8 cellular contexts compared by ENCODE assay signal in genomic region chr11:69048718-69049489, GRCh38. TPM values are rescaled to one million over a fixed set of nuclear protein-coding genes. Genes with fewer than 3 reads are reported as not detected.
A peak's percentile ranks its signal among the peaks of the same experiment; 100 is the strongest.
DNase-seq lines count a peak whose midpoint lies in the region; FAIRE-seq and TF ChIP-seq lines count a peak whose summit lies in the region.

Gene TPCN2 (plus strand): TSS chr11:69048932. CDS start chr11:69048998, 66 bp downstream.

- H2BK120ac ChIP-seq in neuronal stem cell (ENCODE audit: low read depth, low read length), result peak within 1 kb of the TSS; percentile 84

- H3K4me2 ChIP-seq in neuronal stem cell (ENCODE audit: insufficient read depth, low read length, poor library complexity, severe bottlenecking), result peak within 1 kb of the TSS; percentile 99

- FAIRE-seq in frontal cortex (lab: Jason Lieb, UNC), result no peak

- peaks cover 0 to 5% of the 10 kb centered on the region in 2 experiments; a peak in 1 of 3 replicates for H3K36me3 ChIP-seq in HEK293 (ENCODE audit: control insufficient read depth in 2 of 2, insufficient read depth in 1 of 2, low read length in 2 of 2)
- peaks cover 26% of the 10 kb centered on the region for H3K36me3 ChIP-seq in SJSA1
- peaks cover 0 to 2% of the 10 kb centered on the region in 2 donors for H3K36me3 ChIP-seq in neuronal stem cell (replicated peaks in 1 of 2; ENCODE audit: control insufficient read depth in 2 of 2, insufficient read depth in 2 of 2, low read length in 2 of 2)
- peaks cover 0 to 7% (median 2%) of the 10 kb centered on the region in 5 donors for H3K36me3 ChIP-seq in subcutaneous abdominal adipose tissue (ENCODE audit: control insufficient read depth in 5 of 5, insufficient read depth in 5 of 5, low read length in 5 of 5)

- H3K18ac ChIP-seq in neuronal stem cell (ENCODE audit: low read length), result peak within 1 kb of the TSS; percentile 97

- CTCF ChIA-PET in HEK293 (lab: Yijun Ruan, JAX), result interaction anchor here (0.6 kb wide), 5 partner anchors 41 to 899 kb away, joined by 3 to 4 read pairs (median 3); no protein-coding TSS in a partner anchor

- POLR2A ChIA-PET in HEK293 (lab: Yijun Ruan, JAX), result interaction anchor here (0.5 to 1.9 kb wide), 10 partner anchors 12 to 777 kb away, joined by 3 to 9 read pairs (median 4); partner anchors contain the start of genes C11orf24, IGHMBP2, LTO1 and MRPL21

- peak within 1 kb of the TSS; percentile 51 for H3K14ac ChIP-seq in neuronal stem cell (ENCODE audit: low read length)

- DNase-seq in GF-D8 (lab: John Stamatoyannopoulos, UW), result peak; percentile 73
- peak; percentile 94 for DNase-seq in MV-4-11 (lab: John Stamatoyannopoulos, UW)
- DNase-seq in SJSA1 (ENCODE audit: low read depth in 1 of 2, low spot score in 2 of 2), result peak; percentile 99
- DNase-seq in activated naive CD4-positive, alpha-beta T cell (lab: John Stamatoyannopoulos, UW), result peak; percentile 69 to 86 (median 75)
- peak; percentile 96 to 99 for DNase-seq in frontal cortex (ENCODE audit: low spot score in 2 of 2)
- DNase-seq in neuronal stem cell (ENCODE audit: low spot score), result peak; percentile 98

- peak within 1 kb of the TSS; percentile 79; the same call in 1 of the 2 replicates for H3K27ac ChIP-seq in HEK293 (ENCODE audit: extremely low read depth, low read depth, low read length)
- peak within 1 kb of the TSS; percentile 79 for H3K27ac ChIP-seq in SJSA1
- H3K27ac ChIP-seq in neuronal stem cell (replicated peaks; ENCODE audit: low read length), result no peak within 1 kb of the TSS
- peak within 1 kb of the TSS; percentile 77 for H3K27ac ChIP-seq in subcutaneous abdominal adipose tissue (ENCODE audit: low read depth, low read length)

- H3K27me3 ChIP-seq in SJSA1 (replicated peaks), result no peaks in the 10 kb centered on the region
- H3K27me3 ChIP-seq in neuronal stem cell (ENCODE audit: control insufficient read depth in 3 of 3, insufficient read depth in 3 of 3, low read depth in 1 of 3, low read length in 3 of 3), result no peaks in the 10 kb centered on the region
- no peaks in the 10 kb centered on the region for H3K27me3 ChIP-seq in subcutaneous abdominal adipose tissue (ENCODE audit: control insufficient read depth in 5 of 5, insufficient read depth in 4 of 5, low read length in 5 of 5)

- peak within 1 kb of the TSS; percentile 28 for H2AK5ac ChIP-seq in neuronal stem cell (ENCODE audit: low read depth, low read length)

- H2BK12ac ChIP-seq in neuronal stem cell (ENCODE audit: low read length), result no peak within 1 kb of the TSS

- H2BK5ac ChIP-seq in neuronal stem cell (ENCODE audit: low read length), result no peak within 1 kb of the TSS

- H4K91ac ChIP-seq in neuronal stem cell (ENCODE audit: low read depth, low read length, poor library complexity), result no peak within 1 kb of the TSS

- no CpG with 5 or more reads among the region's 76 CpGs for WGBS in neuronal stem cell (ENCODE audit: extremely low coverage in 2 of 2, insufficient read length in 2 of 2, insufficient replicate concordance in 1 of 2), 2 donors

- TF ChIP-seq CTCF in HEK293 (tag by site-specific recombination; IDR thresholded peaks at IDR 0.05), result no peak

- peaks cover 14% of the 10 kb centered on the region for H3K79me1 ChIP-seq in neuronal stem cell (ENCODE audit: low read depth, low read length)

- peak within 1 kb of the TSS; percentile 70 for H2BK15ac ChIP-seq in neuronal stem cell (ENCODE audit: low read length)

- H3K4me3 ChIP-seq in HEK293 (ENCODE audit: low read depth, low read length), result peak within 1 kb of the TSS; percentile 70
- H3K4me3 ChIP-seq in SJSA1, result peak within 1 kb of the TSS; percentile 95
- peak within 1 kb of the TSS; percentile 86 to 92 for H3K4me3 ChIP-seq in neuronal stem cell (ENCODE audit: low read length in 2 of 2)
- peak within 1 kb of the TSS; percentile 63 to 84 (median 79) for H3K4me3 ChIP-seq in subcutaneous abdominal adipose tissue (ENCODE audit: low read depth in 1 of 5, low read length in 5 of 5)

- peak within 1 kb of the TSS; percentile 58 for H4K8ac ChIP-seq in neuronal stem cell (ENCODE audit: low read depth, low read length)

- peak within 1 kb of the TSS; percentile 57 for H3K4ac ChIP-seq in neuronal stem cell (ENCODE audit: low read length)

- H3K9me3 ChIP-seq in HEK293 (ENCODE audit: control insufficient read depth, insufficient read depth, low read depth, low read length), result no peaks in the 10 kb centered on the region
- H3K9me3 ChIP-seq in SJSA1 (replicated peaks), result no peaks in the 10 kb centered on the region; the same call in 1 of the 2 replicates
- H3K9me3 ChIP-seq in neuronal stem cell (replicated peaks in 1 of 2; ENCODE audit: control insufficient read depth in 2 of 2, insufficient read depth in 1 of 2, low read depth in 1 of 2, low read length in 2 of 2), result no peaks in the 10 kb centered on the region
- H3K9me3 ChIP-seq in subcutaneous abdominal adipose tissue (ENCODE audit: control insufficient read depth in 5 of 5, low read length in 5 of 5), result no peaks in the 10 kb centered on the region

- H3K9ac ChIP-seq in neuronal stem cell (ENCODE audit: low read depth, low read length, poor library complexity) (peak within 1 kb of the TSS; percentile 93), subcutaneous abdominal adipose tissue (ENCODE audit: low read length in 5 of 5) (peak within 1 kb of the TSS; percentile 63 to 96 (median 93))

- peak within 1 kb of the TSS; percentile 78 for H3K23ac ChIP-seq in neuronal stem cell (ENCODE audit: low read depth, low read length, poor library complexity)

- H3K4me1 ChIP-seq in HEK293 (ENCODE audit: control insufficient read depth, insufficient read depth, low read length), result no peaks in the 10 kb centered on the region
- H3K4me1 ChIP-seq in SJSA1 (replicated peaks), result peaks cover 39% of the 10 kb centered on the region
- H3K4me1 ChIP-seq in neuronal stem cell (ENCODE audit: control insufficient read depth in 2 of 2, insufficient read depth in 1 of 2, low read depth in 1 of 2, low read length in 2 of 2), result peaks cover 11 to 12% of the 10 kb centered on the region in 2 donors
- H3K4me1 ChIP-seq in subcutaneous abdominal adipose tissue (ENCODE audit: control insufficient read depth in 5 of 5, insufficient read depth in 5 of 5, low read length in 5 of 5), result peaks cover 2 to 74% (median 50%) of the 10 kb centered on the region in 5 donors

- H2AFZ ChIP-seq in neuronal stem cell (ENCODE audit: low read length), result peak within 1 kb of the TSS; percentile 97

TF ChIP-seq in HEK293, 187 proteins besides CTCF, POLR2A, EP300 and RAD21 (continues in another document):
- TF ChIP-seq ZIC2 (tag by site-specific recombination; IDR thresholded peaks at IDR 0.05), result peak; percentile 41; the same call in 1 of the 2 replicates
- TF ChIP-seq PBX3 (CRISPR knock-in tag; IDR thresholded peaks at IDR 0.05), result no peak
- TF ChIP-seq MEIS1 (CRISPR knock-in tag; IDR thresholded peaks at IDR 0.05; ENCODE audit: borderline replicate concordance), result no peak
- no peak for TF ChIP-seq ATF2 (tag by site-specific recombination; IDR thresholded peaks at IDR 0.05; ENCODE audit: low read depth)
- TF ChIP-seq ZNF202 (tag by site-specific recombination; IDR thresholded peaks at IDR 0.05; ENCODE audit: borderline replicate concordance), result no peak
- TF ChIP-seq SETDB1 (IDR thresholded peaks at IDR 0.05; ENCODE audit: insufficient read length, low read length), result no peak
- no peak for TF ChIP-seq RBAK (tag by site-specific recombination; IDR thresholded peaks at IDR 0.05)
- no peak for TF ChIP-seq ZNF132 (tag by site-specific recombination; IDR thresholded peaks at IDR 0.05; ENCODE audit: borderline replicate concordance)
- TF ChIP-seq ZNF133 (tag by site-specific recombination; IDR thresholded peaks at IDR 0.05), result no peak
- TF ChIP-seq ZNF423 (tag by site-specific recombination; IDR thresholded peaks at IDR 0.05), result no peak
- TF ChIP-seq ZNF561 (tag by site-specific recombination; IDR thresholded peaks at IDR 0.05; ENCODE audit: borderline replicate concordance), result no peak
- TF ChIP-seq KLF9 (tag by site-specific recombination; IDR thresholded peaks at IDR 0.05; ENCODE audit: low read depth), result peak; percentile 54; the same call in 1 of the 2 replicates
- TF ChIP-seq ZNF660 (tag by site-specific recombination; IDR thresholded peaks at IDR 0.05), result no peak
- TF ChIP-seq ZNF221 (tag by site-specific recombination; IDR thresholded peaks at IDR 0.05; ENCODE audit: borderline replicate concordance), result no peak
- no peak for TF ChIP-seq ZNF433 (tag by site-specific recombination; IDR thresholded peaks at IDR 0.05; ENCODE audit: low read depth)
- TF ChIP-seq GLIS2 (tag by site-specific recombination; IDR thresholded peaks at IDR 0.05), result 0 out of 2 replicates have a peak, but pooled peaks have one; percentile 34

RNA-seq across cellular contexts. Expression of gene TPCN2, which starts in this region (rescaled TPM):
- total RNA-seq in SJSA1 (2014; rRNA removed; shearing (Covaris generic)), result 21.7 and 24.1 TPM in 2 replicates
- total RNA-seq in frontal cortex, result 6.1 TPM
- 4.3 TPM for polyA plus RNA-seq in neuronal stem cell (2013, experiment 1 of 2)
- 4.3 TPM for polyA plus RNA-seq in neuronal stem cell (2013, experiment 2 of 2)
